Comparison of ENCODE assay signal across 8 cellular contexts in genomic region chr6:30744054-30744805, GRCh38. TPM values are rescaled to one million over a fixed set of nuclear protein-coding genes. Genes with fewer than 3 reads are reported as not detected.
DNase-seq lines count a peak whose midpoint lies in the region; ATAC-seq, FAIRE-seq and TF ChIP-seq lines count a peak whose summit lies in the region.

Gene IER3 (minus strand): TSS chr6:30744547. CDS start chr6:30744518, 29 bp downstream.

- peaks cover 11% of the 10 kb centered on the region for H4K20me1 ChIP-seq in keratinocyte (ENCODE audit: control insufficient read depth, extremely low read depth, insufficient read depth, low read length)

- H3K79me2 ChIP-seq in keratinocyte (ENCODE audit: control insufficient read depth, insufficient read depth, low read length) = peaks cover 10% of the 10 kb centered on the region

- POLR2A ChIA-PET in WTC11 (lab: Charles Lee) = interaction anchor here (0.6 to 1.3 kb wide), 10 partner anchors 10 to 373 kb away, joined by 3 to 4 read pairs (median 3); partner anchors contain the start of gene MDC1

- ATAC-seq in WTC11 = peak; percentile 43
- ATAC-seq in HG03139 (IDR thresholded peaks at IDR 0.05; ENCODE audit: unreplicated experiment) = no peak

- dilution Hi-C loops in keratinocyte (cut with MboI; ENCODE audit: extremely low pct_ligation_motif_present, low sequenced_read_pairs) = no loop called here

- H3K4me1 ChIP-seq in keratinocyte (ENCODE audit: control insufficient read depth, extremely low read depth, insufficient read depth, low read length) = peaks cover 43% of the 10 kb centered on the region

- H3K4me1 Mint-ChIP-seq in WTC11 = peaks cover 32% of the 10 kb centered on the region

- no peaks in the 10 kb centered on the region for H3K9me3 Mint-ChIP-seq in WTC11

- no peaks in the 10 kb centered on the region for H3K9me3 ChIP-seq in keratinocyte (ENCODE audit: control insufficient read depth, low read depth, low read length)

- H3K4me3 Mint-ChIP-seq in WTC11 = peak within 1 kb of the TSS; percentile 98

- 0 out of 2 replicates have a peak, but pooled peaks have one; percentile 17 for TF ChIP-seq CTCF in WTC11 (IDR thresholded peaks at IDR 0.05)
- TF ChIP-seq CTCF in keratinocyte (optimal IDR thresholded peaks at IDR 0.05 in 1 of 3, IDR thresholded peaks at IDR 0.05 in 1 of 3, conservative IDR thresholded peaks at IDR 0.05 in 1 of 3; ENCODE audit: extremely low read depth in 1 of 3, insufficient read depth in 2 of 3, low read length in 3 of 3) = peak in 2 of 3 experiments; percentile 29 to 82

- peak; percentile 99 for TF ChIP-seq POLR2A in GM19099 (IDR thresholded peaks at IDR 0.05; ENCODE audit: extremely low read depth, insufficient read length, low read depth)

- no peaks in the 10 kb centered on the region for H3K9me1 ChIP-seq in keratinocyte (ENCODE audit: control insufficient read depth, extremely low read depth, insufficient read depth, low read length)

- peaks cover 5 to 18% of the 10 kb centered on the region in 2 experiments for H3K36me3 ChIP-seq in keratinocyte (ENCODE audit: control insufficient read depth in 2 of 2, extremely low read depth in 1 of 2, insufficient read depth in 2 of 2, low read length in 2 of 2)

- H3K4me2 ChIP-seq in keratinocyte (ENCODE audit: control insufficient read depth, extremely low read depth, insufficient read depth, low read depth, low read length) = peak within 1 kb of the TSS; percentile 72

- peak within 1 kb of the TSS; percentile 97 for H3K9ac ChIP-seq in keratinocyte (ENCODE audit: control insufficient read depth, extremely low read depth, insufficient read depth, low read length)

- peaks cover 5% of the 10 kb centered on the region; the same call in 1 of the 2 replicates for H3K27me3 Mint-ChIP-seq in WTC11 (ENCODE audit: low read depth)

- CTCF ChIA-PET in WTC11 (lab: Charles Lee) = interaction anchor here (0.8 to 2.8 kb wide), 8 partner anchors 8 to 336 kb away, joined by 3 to 13 read pairs (median 4); no protein-coding TSS in a partner anchor

- H3K27ac ChIP-seq in keratinocyte (ENCODE audit: control insufficient read depth, insufficient read depth, low read length) = peak within 1 kb of the TSS; percentile 93

- peaks cover 31% of the 10 kb centered on the region for H3K36me3 Mint-ChIP-seq in WTC11

- DNase-seq in AG08396 (ENCODE audit: low spot score) (peak; percentile 86), NCI-H1930 (lab: John Stamatoyannopoulos, UW) (peak; percentile 48 to 50), WTC11 (ENCODE audit: low spot score) (peak; percentile 82), keratinocyte (ENCODE audit: low read depth, low spot score) (peak; percentile 99)
- peak; percentile 55 for DNase-seq in central memory CD4-positive, alpha-beta T cell
- peak; percentile 81 to 82 for DNase-seq in stimulated activated CD4-positive, alpha-beta T cell treated with anti-CD3 and anti-CD28 coated beads, Interleukin-12 subunit alpha, Interleukin-12 subunit beta, amount 100 ng/mL, for 24 hours (ENCODE audit: low read depth in 2 of 2)

- no peaks in the 10 kb centered on the region for H3K27me3 ChIP-seq in keratinocyte (ENCODE audit: control insufficient read depth, extremely low read depth, insufficient read depth, low read length)

- H2AFZ ChIP-seq in keratinocyte (ENCODE audit: control insufficient read depth, low read length) = no peak within 1 kb of the TSS

- H3K4me3 ChIP-seq in keratinocyte (ENCODE audit: control insufficient read depth in 2 of 3, extremely low read depth in 1 of 3, insufficient read depth in 2 of 3, low read depth in 1 of 3, low read length in 3 of 3) = peak within 1 kb of the TSS; percentile 71 to 98 (median 85)

- peak within 1 kb of the TSS; percentile 95 for H3K27ac Mint-ChIP-seq in WTC11

- FAIRE-seq in keratinocyte (lab: Jason Lieb, UNC) = peak; percentile 56

TF ChIP-seq in WTC11, 78 proteins besides CTCF, POLR2A, EP300 and RAD21 (continues in another document):
- TF ChIP-seq SOX15 (CRISPR knock-in tag; IDR thresholded peaks at IDR 0.05) (no peak), ERG (CRISPR knock-in tag; IDR thresholded peaks at IDR 0.05) (no peak), TEAD1 (CRISPR knock-in tag; IDR thresholded peaks at IDR 0.05) (peak; percentile 45; the same call in 1 of the 2 replicates), ZNF219 (CRISPR knock-in tag; IDR thresholded peaks at IDR 0.05; ENCODE audit: borderline replicate concordance) (no peak), ZBTB21 (CRISPR knock-in tag; IDR thresholded peaks at IDR 0.05; ENCODE audit: borderline replicate concordance) (no peak), ZNF671 (CRISPR knock-in tag; IDR thresholded peaks at IDR 0.05) (no peak), NFYB (CRISPR knock-in tag; conservative IDR thresholded peaks at IDR 0.05; ENCODE audit: low read depth) (no peak), ZNF138 (CRISPR knock-in tag; conservative IDR thresholded peaks at IDR 0.05) (no peak), TP53 (CRISPR knock-in tag; IDR thresholded peaks at IDR 0.05) (no peak), TEAD4 (CRISPR knock-in tag; IDR thresholded peaks at IDR 0.05) (no peak), E2F5 (CRISPR knock-in tag; IDR thresholded peaks at IDR 0.05) (no peak), JAZF1 (CRISPR knock-in tag; IDR thresholded peaks at IDR 0.05) (no peak), USF2 (CRISPR knock-in tag; IDR thresholded peaks at IDR 0.05) (no peak), GABPB1 (CRISPR knock-in tag; IDR thresholded peaks at IDR 0.05) (peak; percentile 61; the same call in 1 of the 2 replicates), ZNF416 (CRISPR knock-in tag; IDR thresholded peaks at IDR 0.05) (no peak), ZSCAN18 (CRISPR knock-in tag; IDR thresholded peaks at IDR 0.05) (no peak), ESRRA (CRISPR knock-in tag; IDR thresholded peaks at IDR 0.05; ENCODE audit: borderline replicate concordance) (no peak)

RNA-seq across cellular contexts. Expression of gene IER3, which starts in this region (rescaled TPM):
- 61.2 to 82.4 TPM (median 61.5 TPM) in 3 replicates for total RNA-seq in WTC11 (2021)
- polyA plus RNA-seq in keratinocyte = 171 to 289 TPM (median 277 TPM) in 3 replicates
- 212 TPM for polyA plus RNA-seq in keratinocyte (2011; ENCODE audit: low read depth)
- polyA plus RNA-seq in keratinocyte (2011; cell fraction: cytosol; rRNA removed) = 139 and 176 TPM in 2 replicates
- polyA plus RNA-seq in keratinocyte (2011; cell fraction: nucleus; rRNA removed) = 516 and 549 TPM in 2 replicates
- polyA plus RNA-seq in keratinocyte (2012; ENCODE audit: low replicate concordance) = 226 and 373 TPM in 2 replicates
- polyA minus RNA-seq in keratinocyte = 46.6 to 116 TPM (median 58.4 TPM) in 3 replicates
- polyA minus RNA-seq in keratinocyte (2011; cell fraction: cytosol; rRNA and poly(A)+ RNA removed) = 239 TPM
- 82.4 and 85.6 TPM in 2 replicates for polyA minus RNA-seq in keratinocyte (2011; cell fraction: nucleus; rRNA and poly(A)+ RNA removed)

Comparison
In these comparisons a context has a peak if more than half of its experiments do, and no peak if none do; other contexts are left out.
1. DNase-seq: peak in every context shown above with its lines; median percentile 99 in keratinocyte; 86 in AG08396; 82 in WTC11; 82 in stimulated activated CD4-positive, alpha-beta T cell treated with anti-CD3 and anti-CD28 coated beads, Interleukin-12 subunit alpha, Interleukin-12 subunit beta, amount 100 ng/mL, for 24 hours; 55 in central memory CD4-positive, alpha-beta T cell; 49 in NCI-H1930.